Comparison of ENCODE assay signal across 11 cellular contexts in genomic region chr14:59278111-59278510, GRCh38.
DNase-seq lines count a peak whose midpoint lies in the region; ATAC-seq, FAIRE-seq and TF ChIP-seq lines count a peak whose summit lies in the region.
"Had no signal": no experiment of that assay in that cellular context is flagged by ENCODE, and none has a peak within 500 bp of the region (broad histone marks: within the 10 kb centered on the region; RNA-seq: fewer than 3 reads in every experiment).

No MANE protein-coding gene starts in this region.

- TF ChIP-seq RAD21 in K562 (CRISPR knock-in tag; conservative IDR thresholded peaks at IDR 0.05 in 1 of 2, IDR thresholded peaks at IDR 0.05 in 1 of 2): no peak

- H3K9ac ChIP-seq in K562 (ENCODE audit: insufficient read depth in 1 of 2, low read depth in 2 of 2, low read length in 2 of 2): no peak overlapping the region
- H3K9ac ChIP-seq in keratinocyte (ENCODE audit: control insufficient read depth, extremely low read depth, insufficient read depth, low read length): no peak overlapping the region
- H3K9ac ChIP-seq in mesendoderm (ENCODE audit: low read length): no peak overlapping the region

- H3K9me1 ChIP-seq in K562 (ENCODE audit: control insufficient read depth, insufficient read depth, low read length) (no peaks in the 10 kb centered on the region), keratinocyte (ENCODE audit: control insufficient read depth, extremely low read depth, insufficient read depth, low read length) (no peaks in the 10 kb centered on the region)

- H3K4ac ChIP-seq in mesendoderm (ENCODE audit: low read depth, low read length): no peak overlapping the region

- DNase-seq in left ventricle myocardium inferior (no peak), Right ventricle myocardium inferior (ENCODE audit: missing footprints) (no peak), K562 (ENCODE audit: extremely low read depth in 1 of 4, low spot score in 3 of 4) (peak; percentile 15 to 30 (median 27)), keratinocyte (ENCODE audit: low read depth, low spot score) (peak; percentile 76), uterus (no peak), NCI-H2196 treated with DMSO at 0.1 percent for 48 hours (lab: John Stamatoyannopoulos, UW; ENCODE audit: unreplicated experiment) (no peak), mesendoderm (no peak)
- DNase-seq in activated CD4-positive, CD25-positive, alpha-beta regulatory T cell (lab: John Stamatoyannopoulos, UW): no peak
- DNase-seq: NCI-H1092 treated with DMSO at 0.1 percent for 48 hours; stimulated activated CD4-positive, alpha-beta T cell treated with anti-CD3 and anti-CD28 coated beads, Interleukin-2, amount 100 ng/mL, for 24 hours had no signal

- H3K18ac ChIP-seq in mesendoderm (ENCODE audit: low read length): no peak overlapping the region

- H4K5ac ChIP-seq in mesendoderm (ENCODE audit: low read length): no peak overlapping the region

- TF ChIP-seq EP300 in K562 (IDR thresholded peaks at IDR 0.05; ENCODE audit: low read length): no peak

- dilution Hi-C loops in keratinocyte (cut with MboI; ENCODE audit: extremely low pct_ligation_motif_present, low sequenced_read_pairs): no loop called here

- H3K23ac ChIP-seq in mesendoderm (ENCODE audit: low read length): no peak overlapping the region

- H2BK120ac ChIP-seq in mesendoderm (ENCODE audit: low read depth, low read length): no peak overlapping the region

- H2AK5ac ChIP-seq in mesendoderm (ENCODE audit: low read length): no peak overlapping the region

- no peak overlapping the region for H2AFZ ChIP-seq in K562 (ENCODE audit: low read depth, low read length)
- no peak overlapping the region for H2AFZ ChIP-seq in keratinocyte (ENCODE audit: control insufficient read depth, low read length)

- H3K4me1 ChIP-seq in left ventricle myocardium inferior (peaks cover 86% of the 10 kb centered on the region), K562 (replicated peaks in 1 of 2; ENCODE audit: control insufficient read depth in 2 of 2, insufficient read depth in 2 of 2, low read length in 2 of 2) (peaks cover 0 to 11% of the 10 kb centered on the region in 2 experiments; a peak in 2 of 5 replicates), keratinocyte (ENCODE audit: control insufficient read depth, extremely low read depth, insufficient read depth, low read length) (peaks cover 68% of the 10 kb centered on the region), uterus (peaks cover 0 to 22% of the 10 kb centered on the region in 2 donors), mesendoderm (ENCODE audit: control insufficient read depth, low read depth, low read length) (no peaks in the 10 kb centered on the region)

- ATAC-seq in Right ventricle myocardium inferior: no peak
- ATAC-seq in K562: no peak

- H3K79me1 ChIP-seq in mesendoderm (ENCODE audit: low read length): no peaks in the 10 kb centered on the region

- BruUV-seq in K562 (replicated peaks; lab: Mats Ljungman, UMichigan): no TSS peak

- H3K27me3 ChIP-seq in left ventricle myocardium inferior (ENCODE audit: low read depth) (no peaks in the 10 kb centered on the region), K562 (ENCODE audit: control insufficient read depth in 2 of 2, insufficient read depth in 2 of 2, low read length in 2 of 2) (no peaks in the 10 kb centered on the region), keratinocyte (ENCODE audit: control insufficient read depth, extremely low read depth, insufficient read depth, low read length) (no peaks in the 10 kb centered on the region), uterus (no peaks in the 10 kb centered on the region), mesendoderm (ENCODE audit: insufficient read depth, low read length, poor library complexity) (no peaks in the 10 kb centered on the region)

- H3K9me3 ChIP-seq in left ventricle myocardium inferior (replicated peaks): no peaks in the 10 kb centered on the region
- no peaks in the 10 kb centered on the region for H3K9me3 ChIP-seq in K562 (replicated peaks; ENCODE audit: control insufficient read depth, insufficient read depth, low read depth, low read length)
- no peaks in the 10 kb centered on the region for H3K9me3 ChIP-seq in keratinocyte (ENCODE audit: control insufficient read depth, low read depth, low read length)
- H3K9me3 ChIP-seq in uterus: no peaks in the 10 kb centered on the region

- H4K8ac ChIP-seq in mesendoderm (ENCODE audit: low read depth, low read length): no peak overlapping the region

- H2BK15ac ChIP-seq in mesendoderm (replicated peaks; ENCODE audit: low read depth): no peak overlapping the region

- no peak overlapping the region for H2BK5ac ChIP-seq in mesendoderm (ENCODE audit: low read length)

- WGBS in K562 (ENCODE audit: insufficient coverage, low coverage, missing lambda C conversion rate): 0% methylated on average over 1 of the region's 2 CpGs
- no CpG with 5 or more reads among the region's 2 CpGs for WGBS in mesendoderm (ENCODE audit: extremely low coverage, insufficient coverage, low lambda C conversion rate)

- POLR2A ChIA-PET in K562 (lab: Yijun Ruan, JAX): no interaction called here

- H3K36me3 ChIP-seq in left ventricle myocardium inferior (no peaks in the 10 kb centered on the region), K562 (ENCODE audit: control insufficient read depth, insufficient read depth, low read length) (no peaks in the 10 kb centered on the region), keratinocyte (ENCODE audit: control insufficient read depth in 2 of 2, extremely low read depth in 1 of 2, insufficient read depth in 2 of 2, low read length in 2 of 2) (no peaks in the 10 kb centered on the region), uterus (no peaks in the 10 kb centered on the region), mesendoderm (ENCODE audit: control insufficient read depth, insufficient read depth, low read length) (no peaks in the 10 kb centered on the region)

- H3K4me3 ChIP-seq in left ventricle myocardium inferior: no peak overlapping the region
- H3K4me3 ChIP-seq in K562: no peak overlapping the region
- H3K4me3 ChIP-seq in keratinocyte (ENCODE audit: control insufficient read depth in 2 of 3, extremely low read depth in 1 of 3, insufficient read depth in 2 of 3, low read depth in 1 of 3, low read length in 3 of 3): no peak overlapping the region
- H3K4me3 ChIP-seq in uterus: no peak overlapping the region
- no peak overlapping the region for H3K4me3 ChIP-seq in mesendoderm (ENCODE audit: low read length)
- H3K4me3 ChIP-seq: lung had no signal

- intact Hi-C loops in left ventricle myocardium inferior (cut with micrococcal nuclease): no loop called here
- intact Hi-C loops in Right ventricle myocardium inferior (cut with DNase I): no loop called here
- intact Hi-C loops in K562 (cut with micrococcal nuclease): no loop called here
- intact Hi-C loops in uterus (cut with DNase I; ENCODE audit: low total_unique reads): no loop called here

- in situ Hi-C loops in K562 (cut with MboI): no loop called here

- H3K27ac ChIP-seq in left ventricle myocardium inferior (replicated peaks) (peak overlapping the region; percentile 20), K562 (ENCODE audit: extremely low read depth, low read depth, low read length) (no peak overlapping the region), keratinocyte (ENCODE audit: control insufficient read depth, insufficient read depth, low read length) (peak overlapping the region; percentile 78), uterus (peak overlapping the region; percentile 48 to 87), mesendoderm (ENCODE audit: low read depth, low read length) (no peak overlapping the region)

- H4K20me1 ChIP-seq in K562 (replicated peaks; ENCODE audit: control insufficient read depth, insufficient read depth, low read length): no peaks in the 10 kb centered on the region
- no peaks in the 10 kb centered on the region for H4K20me1 ChIP-seq in keratinocyte (ENCODE audit: control insufficient read depth, extremely low read depth, insufficient read depth, low read length)

- TF ChIP-seq CTCF in left ventricle myocardium inferior (IDR thresholded peaks at IDR 0.05; ENCODE audit: borderline replicate concordance): no peak
- TF ChIP-seq CTCF in K562 (IDR thresholded peaks at IDR 0.05 in 2 of 3, conservative IDR thresholded peaks at IDR 0.05 in 1 of 3; ENCODE audit: insufficient read depth in 2 of 3, low read depth in 1 of 3, low read length in 3 of 3): no peak
- TF ChIP-seq CTCF in keratinocyte (optimal IDR thresholded peaks at IDR 0.05 in 1 of 3, IDR thresholded peaks at IDR 0.05 in 1 of 3, conservative IDR thresholded peaks at IDR 0.05 in 1 of 3; ENCODE audit: extremely low read depth in 1 of 3, insufficient read depth in 2 of 3, low read length in 3 of 3): no peak
- no peak for TF ChIP-seq CTCF in uterus (IDR thresholded peaks at IDR 0.05)

- TF ChIP-seq POLR2A in K562 (conservative IDR thresholded peaks at IDR 0.05) (no peak), uterus (IDR thresholded peaks at IDR 0.05) (no peak)

- FAIRE-seq in K562 (lab: Jason Lieb, UNC) (no peak), keratinocyte (lab: Jason Lieb, UNC) (peak; percentile 94)

- H3K79me2 ChIP-seq in K562 (ENCODE audit: control insufficient read depth, insufficient read depth, low read length): no peaks in the 10 kb centered on the region
- no peaks in the 10 kb centered on the region for H3K79me2 ChIP-seq in keratinocyte (ENCODE audit: control insufficient read depth, insufficient read depth, low read length)
- no peaks in the 10 kb centered on the region for H3K79me2 ChIP-seq in mesendoderm (ENCODE audit: control insufficient read depth, insufficient read depth, low read length)

- CTCF ChIA-PET in K562 (lab: Yijun Ruan, JAX; ENCODE audit: low intra/inter-chr PET ratio): no interaction called here

- H3K4me2 ChIP-seq in K562 (ENCODE audit: insufficient read depth, low read length): no peak overlapping the region
- peak overlapping the region; percentile 49 for H3K4me2 ChIP-seq in keratinocyte (ENCODE audit: control insufficient read depth, extremely low read depth, insufficient read depth, low read depth, low read length)
- H3K4me2 ChIP-seq in mesendoderm (ENCODE audit: low read length): no peak overlapping the region

- no peak overlapping the region for H3K56ac ChIP-seq in mesendoderm (ENCODE audit: low read length)

TF ChIP-seq in K562, 482 proteins besides CTCF, POLR2A, EP300 and RAD21 (continues in another document):
- TF ChIP-seq TEAD1 (CRISPR knock-in tag; IDR thresholded peaks at IDR 0.05): peak in 1 of 2 experiments; percentile 61; a peak in 2 of 4 replicates
- no peak for TF ChIP-seq ZNF184 (CRISPR knock-in tag; IDR thresholded peaks at IDR 0.05)
- TF ChIP-seq ZBED1 (IDR thresholded peaks at IDR 0.05): no peak
- no peak for TF ChIP-seq KLF1 (tag; IDR thresholded peaks at IDR 0.05)
- TF ChIP-seq TEAD4 (IDR thresholded peaks at IDR 0.05; ENCODE audit: low read length): peak; percentile 44; the same call in 1 of the 2 replicates
- TF ChIP-seq TEAD4 (CRISPR knock-in tag; IDR thresholded peaks at IDR 0.05; ENCODE audit: borderline replicate concordance): no peak
- TF ChIP-seq SREBF2 (CRISPR knock-in tag; IDR thresholded peaks at IDR 0.05): no peak
- no peak for TF ChIP-seq SRF (CRISPR knock-in tag; IDR thresholded peaks at IDR 0.05)
- TF ChIP-seq JUN (IDR thresholded peaks at IDR 0.05; ENCODE audit: borderline replicate concordance, low read depth, low read length): peak; percentile 77; the same call in 1 of the 2 replicates
- no peak for TF ChIP-seq JUN (CRISPR knock-in tag; IDR thresholded peaks at IDR 0.05; ENCODE audit: borderline replicate concordance)

Comparison
In these comparisons a context has a peak if more than half of its experiments do, and no peak if none do; other contexts are left out.
1. DNase-seq: peak in K562 (4 of 4) and keratinocyte (single experiment); none in left ventricle myocardium inferior (single experiment), Right ventricle myocardium inferior (single experiment), uterus (0 of 2), NCI-H2196 treated with DMSO at 0.1 percent for 48 hours (single experiment), mesendoderm (single experiment) and activated CD4-positive, CD25-positive, alpha-beta regulatory T cell (0 of 4).
2. H3K27ac ChIP-seq: peak in left ventricle myocardium inferior (single experiment), keratinocyte (single experiment) and uterus (2 of 2); none in K562 (single experiment) and mesendoderm (single experiment).